In the genomic region with DNA sequence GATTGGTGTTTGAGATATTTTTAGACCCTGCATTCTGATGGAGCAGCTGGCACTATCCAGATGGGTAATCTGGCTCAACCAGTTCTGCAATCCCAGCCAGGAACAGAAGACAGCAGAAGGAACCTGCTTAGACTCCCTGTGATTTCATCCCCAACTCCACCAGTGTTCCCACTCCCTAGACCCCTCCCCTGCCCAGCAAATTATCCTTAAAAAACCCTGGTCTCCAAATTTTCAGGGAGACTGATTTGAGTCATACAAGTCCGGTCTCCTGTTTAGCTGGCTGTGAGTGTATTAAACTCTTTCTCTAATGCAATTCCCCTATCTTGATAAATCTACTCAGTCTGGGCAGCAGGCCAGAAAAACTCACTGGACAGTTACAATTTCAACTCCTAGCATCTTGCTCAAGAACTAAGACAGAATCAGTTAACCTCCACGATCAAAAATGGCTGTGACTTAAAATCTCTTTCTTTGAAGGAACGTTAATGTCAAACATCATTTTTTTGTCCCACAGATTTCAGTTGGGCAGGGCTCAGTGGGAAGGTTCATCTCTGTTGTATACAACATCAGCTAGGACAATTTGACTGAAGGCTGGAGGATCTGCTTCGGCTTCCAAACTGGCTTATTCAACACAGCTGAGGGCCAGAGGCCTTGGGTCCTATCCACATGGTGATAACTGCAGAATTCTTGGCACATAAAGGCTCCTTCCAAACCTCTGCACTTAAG, we compare ENCODE assay signal across 13 cellular contexts. TPM values are rescaled to one million over a fixed set of nuclear protein-coding genes. Genes with fewer than 3 reads are reported as not detected.
A peak's percentile ranks its signal among the peaks of the same experiment; 100 is the strongest.
DNase-seq lines count a peak whose midpoint lies in the region; ATAC-seq and TF ChIP-seq lines count a peak whose summit lies in the region.
"Had no signal": no experiment of that assay in that cellular context is flagged by ENCODE, and none has a peak within 500 bp of the region (broad histone marks: within the 10 kb centered on the region; RNA-seq: fewer than 3 reads in every experiment).

No MANE protein-coding gene starts in this region.

- H3K27ac Mint-ChIP-seq in activated T-helper 17 cell treated with anti-CD3 and anti-CD28 coated beads, Interleukin-2, amount 50 U/mL, for 72 hours = no peak overlapping the region
- H3K27ac Mint-ChIP-seq: activated naive CD8-positive, alpha-beta T cell had no signal

- ATAC-seq in activated T-helper 17 cell treated with anti-CD3 and anti-CD28 coated beads, Interleukin-2, amount 50 U/mL, for 72 hours (replicated peaks) = no peak
- ATAC-seq: left cardiac atrium, psoas muscle had no signal

- peak; percentile 27 for DNase-seq in ELR (ENCODE audit: low read depth)
- DNase-seq in NCI-H226 = peak; percentile 40
- DNase-seq in epithelial cell of prostate (ENCODE audit: low read depth, low spot score) = no peak
- DNase-seq in prostate gland (ENCODE audit: low spot score) = peak; percentile 42
- DNase-seq in cardiac septum (ENCODE audit: low spot score) = no peak
- DNase-seq in GM19240 (ENCODE audit: insufficient read length, low spot score) = no peak
- DNase-seq: left cardiac atrium, NCI-H187 treated with DMSO at 0.1 percent for 48 hours, psoas muscle had no signal

- H3K27ac ChIP-seq in epithelial cell of prostate (peak overlapping the region; percentile 11), prostate gland (no peak overlapping the region)
- H3K27ac ChIP-seq: psoas muscle, SJCRH30, vagina had no signal

- intact Hi-C loops in prostate gland (cut with DNase I) = no loop called here
- intact Hi-C loops in cardiac septum (cut with DNase I) = no loop called here

- peaks cover 6% of the 10 kb centered on the region for H3K4me1 Mint-ChIP-seq in activated T-helper 17 cell treated with anti-CD3 and anti-CD28 coated beads, Interleukin-2, amount 50 U/mL, for 72 hours

- no peaks in the 10 kb centered on the region for H3K27me3 Mint-ChIP-seq in activated T-helper 17 cell treated with anti-CD3 and anti-CD28 coated beads, Interleukin-2, amount 50 U/mL, for 72 hours
- H3K27me3 Mint-ChIP-seq: activated naive CD8-positive, alpha-beta T cell had no signal

- no peak for TF ChIP-seq POLR2A in prostate gland (IDR thresholded peaks at IDR 0.05)

- no peaks in the 10 kb centered on the region for H3K36me3 ChIP-seq in prostate gland
- H3K36me3 ChIP-seq: SJCRH30, vagina had no signal

- no peak for TF ChIP-seq CTCF in prostate gland (IDR thresholded peaks at IDR 0.05)

- no peak overlapping the region for H3K4me3 ChIP-seq in prostate gland
- H3K4me3 ChIP-seq: psoas muscle, SJCRH30, vagina had no signal

- WGBS in prostate gland = 49% methylated on average over 4 of the region's 4 CpGs

- H3K9me3 Mint-ChIP-seq in activated T-helper 17 cell treated with anti-CD3 and anti-CD28 coated beads, Interleukin-2, amount 50 U/mL, for 72 hours = no peaks in the 10 kb centered on the region

- no peak overlapping the region for H3K4me3 Mint-ChIP-seq in activated T-helper 17 cell treated with anti-CD3 and anti-CD28 coated beads, Interleukin-2, amount 50 U/mL, for 72 hours
- H3K4me3 Mint-ChIP-seq: activated naive CD8-positive, alpha-beta T cell had no signal

- H3K9me3 ChIP-seq in prostate gland = no peaks in the 10 kb centered on the region
- H3K9me3 ChIP-seq: psoas muscle, vagina had no signal

- H3K36me3 Mint-ChIP-seq in activated T-helper 17 cell treated with anti-CD3 and anti-CD28 coated beads, Interleukin-2, amount 50 U/mL, for 72 hours (ENCODE audit: low read depth) = no peaks in the 10 kb centered on the region

- no peaks in the 10 kb centered on the region for H3K4me1 ChIP-seq in prostate gland (replicated peaks)
- H3K4me1 ChIP-seq: psoas muscle, SJCRH30 had no signal

- no peaks in the 10 kb centered on the region for H3K27me3 ChIP-seq in prostate gland (replicated peaks; ENCODE audit: insufficient read depth)
- H3K27me3 ChIP-seq: SJCRH30, vagina had no signal

RNA-seq across cellular contexts. Expression of gene RBL2, which starts 4.9 kb away (rescaled TPM):
- total RNA-seq in prostate gland (100 to 1,000 TPM; 109 to 117 TPM), cardiac septum (36.3 TPM)
- total RNA-seq in activated T-helper 17 cell treated with anti-CD3 and anti-CD28 coated beads, Interleukin-2, amount 50 U/mL, for 72 hours = 10 to 100 TPM; 55.9 to 80.1 TPM

Comparison
In these comparisons a context has a peak if more than half of its experiments do, and no peak if none do; other contexts are left out.
1. DNase-seq: peak in ELR (single experiment), NCI-H226 (single experiment) and prostate gland (single experiment); none in epithelial cell of prostate (single experiment), cardiac septum (single experiment) and GM19240 (single experiment).